In the genomic region with DNA sequence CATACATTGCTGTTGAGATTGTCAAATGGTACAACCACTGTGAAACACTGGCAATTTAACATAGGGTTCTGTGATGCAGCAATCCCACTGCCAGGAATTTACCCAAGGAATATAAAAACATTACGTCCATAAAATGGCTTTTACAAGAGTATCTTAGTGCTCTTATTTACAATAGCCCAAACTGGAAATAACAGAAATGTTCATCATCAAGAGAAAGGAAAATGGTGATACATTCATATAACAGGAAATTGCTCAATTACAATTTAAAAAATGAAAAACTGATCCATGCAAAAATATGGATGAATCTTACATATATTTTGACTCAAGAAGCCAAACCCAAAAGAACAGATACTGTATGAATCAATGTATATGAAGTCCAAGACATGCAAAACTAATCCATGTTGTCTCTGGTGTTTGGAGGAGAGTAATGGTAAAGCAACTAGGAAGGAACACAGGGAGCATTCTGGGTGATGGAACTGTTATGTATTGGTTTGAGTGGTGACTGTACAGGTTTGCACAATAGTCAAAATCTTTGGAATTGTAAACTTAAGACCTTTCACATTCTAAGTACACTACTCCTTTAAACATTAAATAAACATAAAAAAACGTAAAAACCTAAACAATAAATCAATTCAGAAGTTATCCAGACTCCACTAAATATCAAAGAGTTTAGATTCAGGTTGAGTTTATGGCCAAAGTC, we compare ENCODE assay signal across 14 cellular contexts.
DNase-seq lines count a peak whose midpoint lies in the region; ATAC-seq, FAIRE-seq and TF ChIP-seq lines count a peak whose summit lies in the region.
"Had no signal": no experiment of that assay in that cellular context is flagged by ENCODE, and none has a peak within 500 bp of the region (broad histone marks: within the 10 kb centered on the region; RNA-seq: fewer than 3 reads in every experiment).

No MANE protein-coding gene starts in this region.

- H3K4me1 ChIP-seq in ACC112 (ENCODE audit: control insufficient read depth, insufficient read depth, low read length, unreplicated experiment) (peaks cover 35% of the 10 kb centered on the region), mesenchymal stem cell (ENCODE audit: control insufficient read depth, insufficient read depth, low read depth, low read length) (no peaks in the 10 kb centered on the region), foreskin keratinocyte (no peaks in the 10 kb centered on the region), upper lobe of left lung (no peaks in the 10 kb centered on the region), HepG2 (ENCODE audit: insufficient read depth, low read length) (no peaks in the 10 kb centered on the region)

- POLR2A ChIA-PET in HepG2 (lab: Yijun Ruan, JAX) = no interaction called here

- BruUV-seq in HepG2 (replicated peaks; lab: Mats Ljungman, UMichigan) = no TSS peak

- H3K9me3 Mint-ChIP-seq in HFFc6 = peaks cover 11% of the 10 kb centered on the region

- H2AK5ac ChIP-seq in mesenchymal stem cell (ENCODE audit: low read length, severe bottlenecking) = no peak overlapping the region

- H3K4ac ChIP-seq in mesenchymal stem cell (ENCODE audit: low read depth in 1 of 2, low read length in 2 of 2) = no peak overlapping the region

- TF ChIP-seq POLR2A in upper lobe of left lung (IDR thresholded peaks at IDR 0.05) (no peak), HepG2 (IDR thresholded peaks at IDR 0.05; ENCODE audit: insufficient read depth in 1 of 2, low read depth in 2 of 2, low read length in 2 of 2) (no peak)

- H3K79me1 ChIP-seq in mesenchymal stem cell (replicated peaks; ENCODE audit: low read length, poor library complexity, severe bottlenecking) = no peaks in the 10 kb centered on the region

- H3K4me3 Mint-ChIP-seq in HFFc6 = no peak overlapping the region

- H3K9me3 ChIP-seq in mesenchymal stem cell (ENCODE audit: control insufficient read depth, low read length) (peaks cover 18% of the 10 kb centered on the region), upper lobe of left lung (peaks cover 0 to 13% (median 7%) of the 10 kb centered on the region in 4 donors), HepG2 (ENCODE audit: low read length) (no peaks in the 10 kb centered on the region)

- TF ChIP-seq EP300 in upper lobe of left lung (IDR thresholded peaks at IDR 0.05) = no peak
- no peak for TF ChIP-seq EP300 in HepG2 (IDR thresholded peaks at IDR 0.05; ENCODE audit: low read depth in 2 of 2, low read length in 2 of 2)
- no peak for TF ChIP-seq EP300 in HepG2 (CRISPR knock-in tag; IDR thresholded peaks at IDR 0.05; ENCODE audit: borderline replicate concordance)

- peaks cover 21% of the 10 kb centered on the region for H3K36me3 Mint-ChIP-seq in HFFc6 (ENCODE audit: low read depth)

- H3K36me3 ChIP-seq in ACC112 (ENCODE audit: insufficient read depth, low read length) = peaks cover 26% of the 10 kb centered on the region
- no peaks in the 10 kb centered on the region for H3K36me3 ChIP-seq in mesenchymal stem cell (ENCODE audit: control insufficient read depth in 1 of 2, insufficient read depth in 2 of 2, low read depth in 1 of 2, low read length in 2 of 2)
- H3K36me3 ChIP-seq in upper lobe of left lung = no peaks in the 10 kb centered on the region
- H3K36me3 ChIP-seq in HepG2 (replicated peaks in 1 of 2; ENCODE audit: control insufficient read depth in 1 of 2, insufficient read depth in 2 of 2, low read length in 2 of 2) = no peaks in the 10 kb centered on the region

- H2BK5ac ChIP-seq in mesenchymal stem cell (ENCODE audit: low read depth, low read length, poor library complexity, severe bottlenecking) = no peak overlapping the region

- peaks cover 31% of the 10 kb centered on the region for H3K4me1 Mint-ChIP-seq in HFFc6 (ENCODE audit: low read depth)

- no peaks in the 10 kb centered on the region for H4K20me1 ChIP-seq in HepG2 (ENCODE audit: insufficient read depth, low read length)

- WGBS in mesenchymal stem cell = no CpG with 5 or more reads among the region's 2 CpGs
- 62 to 68% methylated on average over 2 of the region's 2 CpGs for WGBS in upper lobe of left lung, 2 donors
- whole genome bisulfite sequencing in HepG2 (ENCODE audit: low lambda C conversion rate) = 9% methylated on average over 2 of the region's 2 CpGs

- FAIRE-seq in HepG2 (lab: Jason Lieb, UNC) = no peak

- H3K27ac ChIP-seq in ACC112 (ENCODE audit: low read depth, low read length) (peak overlapping the region; percentile 83), mesenchymal stem cell (ENCODE audit: low read length, poor library complexity, severe bottlenecking) (no peak overlapping the region), foreskin keratinocyte (no peak overlapping the region), upper lobe of left lung (no peak overlapping the region), HepG2 (ENCODE audit: extremely low read length, insufficient read depth, low read length) (no peak overlapping the region)

- H3K14ac ChIP-seq in mesenchymal stem cell (ENCODE audit: low read length in 2 of 2) = no peak overlapping the region

- H3K9ac ChIP-seq in mesenchymal stem cell (ENCODE audit: low read length) = no peak overlapping the region
- no peak overlapping the region for H3K9ac ChIP-seq in HepG2 (ENCODE audit: insufficient read depth, low read depth, low read length)

- H3K4me3 ChIP-seq in ACC112 (ENCODE audit: low read depth, low read length) = peak overlapping the region; percentile 19; the same call in 1 of the 2 replicates
- no peak overlapping the region for H3K4me3 ChIP-seq in epithelial cell of esophagus (ENCODE audit: low read length)
- H3K4me3 ChIP-seq in mesenchymal stem cell (ENCODE audit: insufficient read depth in 1 of 2, low read depth in 1 of 2, low read length in 2 of 2) = no peak overlapping the region
- no peak overlapping the region for H3K4me3 ChIP-seq in upper lobe of left lung
- H3K4me3 ChIP-seq in HepG2 (replicated peaks in 1 of 3; ENCODE audit: insufficient read depth in 1 of 3, low read depth in 2 of 3, low read length in 3 of 3) = no peak overlapping the region

- intact Hi-C loops in HepG2 (cut with micrococcal nuclease; ENCODE audit: unreplicated experiment) = no loop called here

- in situ Hi-C loops in HepG2 (cut with HindIII; ENCODE audit: extremely low pct_ligation_motif_present, low pct_unique_long_range_greater_than_20kb) = no loop called here

- ATAC-seq in foreskin keratinocyte (no peak), upper lobe of left lung (ENCODE audit: low FRiP score in 2 of 2) (no peak), HepG2 (no peak)

- H4K8ac ChIP-seq in mesenchymal stem cell (ENCODE audit: low read length) = no peak overlapping the region

- H3K4me2 ChIP-seq in mesenchymal stem cell (ENCODE audit: low read length, poor library complexity, severe bottlenecking) (no peak overlapping the region), HepG2 (ENCODE audit: low read depth, low read length) (no peak overlapping the region)

- H3K27me3 ChIP-seq in ACC112 (ENCODE audit: insufficient read depth, low read length) (no peaks in the 10 kb centered on the region), mesenchymal stem cell (ENCODE audit: control insufficient read depth in 1 of 2, insufficient read depth in 1 of 2, low read length in 2 of 2) (no peaks in the 10 kb centered on the region), foreskin keratinocyte (no peaks in the 10 kb centered on the region), upper lobe of left lung (no peaks in the 10 kb centered on the region), HepG2 (ENCODE audit: control insufficient read depth in 1 of 2, insufficient read depth in 2 of 2, low read length in 2 of 2) (no peaks in the 10 kb centered on the region)

- no peak overlapping the region for H2BK15ac ChIP-seq in mesenchymal stem cell (ENCODE audit: low read depth, poor library complexity, severe bottlenecking)

- TF ChIP-seq CTCF in HFFc6 (IDR thresholded peaks at IDR 0.05) (no peak), epithelial cell of esophagus (IDR thresholded peaks at IDR 0.05; ENCODE audit: insufficient read depth, low read depth, low read length, missing control alignments) (no peak), foreskin keratinocyte (conservative IDR thresholded peaks at IDR 0.05) (no peak), upper lobe of left lung (IDR thresholded peaks at IDR 0.05) (no peak), HepG2 (CRISPR knock-in tag; IDR thresholded peaks at IDR 0.05) (no peak)

- no peak overlapping the region for H3K18ac ChIP-seq in mesenchymal stem cell (ENCODE audit: low read depth in 1 of 2, low read length in 2 of 2)

- H4K91ac ChIP-seq in mesenchymal stem cell (ENCODE audit: low read length) = no peak overlapping the region

- no peaks in the 10 kb centered on the region for H3K79me2 ChIP-seq in ACC112 (ENCODE audit: control insufficient read depth, insufficient read depth, low read length, unreplicated experiment)
- H3K79me2 ChIP-seq in HepG2 (ENCODE audit: insufficient read depth, low read length) = no peaks in the 10 kb centered on the region

- CTCF ChIA-PET in HepG2 (lab: Yijun Ruan, JAX; ENCODE audit: low intra/inter-chr PET ratio, low total read pairs) = no interaction called here

- H3K27me3 Mint-ChIP-seq in HFFc6 (ENCODE audit: insufficient read depth) = no peaks in the 10 kb centered on the region

- TF ChIP-seq RAD21 in HepG2 (CRISPR knock-in tag; IDR thresholded peaks at IDR 0.05) = no peak

- H2BK12ac ChIP-seq in mesenchymal stem cell (ENCODE audit: low read length in 2 of 2) = no peak overlapping the region

- H2AFZ ChIP-seq in ACC112 (ENCODE audit: low read length, unreplicated experiment) (peak overlapping the region; percentile 58), mesenchymal stem cell (ENCODE audit: low read depth, low read length) (no peak overlapping the region), HepG2 (ENCODE audit: low read length) (no peak overlapping the region)

- peak overlapping the region; percentile 54; the same call in 1 of the 2 replicates for H3K27ac Mint-ChIP-seq in HFFc6

- H2BK120ac ChIP-seq in mesenchymal stem cell (ENCODE audit: low read depth, low read length) = no peak overlapping the region

- DNase-seq in HFFc6 (no peak), epithelial cell of esophagus (ENCODE audit: low read depth) (peak; percentile 30), mesenchymal stem cell (peak; percentile 55), NCI-H2227 (lab: John Stamatoyannopoulos, UW; ENCODE audit: unreplicated experiment) (no peak), foreskin keratinocyte (no peak), upper lobe of left lung (no peak), HepG2 (ENCODE audit: low spot score) (no peak)
- DNase-seq: 8988T, C1 segment of cervical spinal cord, NCI-H1092 treated with DMSO at 0.1 percent for 48 hours, NCI-H1694 treated with DMSO at 0.1 percent for 48 hours, NCI-H446 treated with DMSO at 0.1 percent for 48 hours, NCI-H748 treated with DMSO at 0.1 percent for 48 hours had no signal

- no peak overlapping the region for H3K23ac ChIP-seq in mesenchymal stem cell (ENCODE audit: low read length in 2 of 2)

Comparison
In these comparisons a context has a peak if more than half of its experiments do, and no peak if none do; other contexts are left out.
1. DNase-seq: peak in epithelial cell of esophagus (single experiment) and mesenchymal stem cell (single experiment); none in HFFc6 (single experiment), NCI-H2227 (single experiment), foreskin keratinocyte (0 of 2), upper lobe of left lung (0 of 2) and HepG2 (single experiment).